Comparison of ENCODE assay signal across 8 cellular contexts in genomic region chr13:107211073-107211472, GRCh38.
DNase-seq lines count a peak whose midpoint lies in the region; ATAC-seq and TF ChIP-seq lines count a peak whose summit lies in the region.

No MANE protein-coding gene starts in this region.

- no peak for TF ChIP-seq POLR2A in suprapubic skin (IDR thresholded peaks at IDR 0.05)

- no peak overlapping the region for H3K27ac ChIP-seq in muscle layer of duodenum (ENCODE audit: low read length)
- H3K27ac ChIP-seq in suprapubic skin = no peak overlapping the region

- DNase-seq in DMS153 treated with DMSO at 0.1 percent for 48 hours (lab: John Stamatoyannopoulos, UW; ENCODE audit: unreplicated experiment) (peak; percentile 99), NCI-H460 (ENCODE audit: extremely low read depth, low read depth) (peak; percentile 98), epithelial cell of esophagus (ENCODE audit: low read depth) (peak; percentile 87), suprapubic skin (ENCODE audit: low spot score in 2 of 2) (peak; percentile 74 to 85)
- DNase-seq in activated CD4-positive, alpha-beta T cell treated with anti-CD3 and anti-CD28 coated beads, Interleukin-2, amount 50 U/mL, for 4 hours = peak; percentile 8 to 24

- no peak for TF ChIP-seq EP300 in suprapubic skin (IDR thresholded peaks at IDR 0.05)

- TF ChIP-seq CTCF in epithelial cell of esophagus (IDR thresholded peaks at IDR 0.05; ENCODE audit: insufficient read depth, low read depth, low read length, missing control alignments) (peak; percentile 98), suprapubic skin (IDR thresholded peaks at IDR 0.05) (peak; percentile 52 to 84)

- peak; percentile 88 for ATAC-seq in GM19468 (IDR thresholded peaks at IDR 0.05; ENCODE audit: extremely low read depth, unreplicated experiment)
- ATAC-seq in HG03520 (IDR thresholded peaks at IDR 0.05; ENCODE audit: unreplicated experiment) = peak; percentile 98

- H3K4me3 ChIP-seq in epithelial cell of esophagus (ENCODE audit: low read length) = no peak overlapping the region
- H3K4me3 ChIP-seq in muscle layer of duodenum (ENCODE audit: low read depth in 1 of 2, low read length in 2 of 2) = peak overlapping the region; percentile 10 to 11
- peak overlapping the region; percentile 2 for H3K4me3 ChIP-seq in suprapubic skin

- H3K36me3 ChIP-seq in muscle layer of duodenum (ENCODE audit: control insufficient read depth in 1 of 2, insufficient read depth in 2 of 2, low read length in 2 of 2) = no peaks in the 10 kb centered on the region
- no peaks in the 10 kb centered on the region for H3K36me3 ChIP-seq in suprapubic skin

- H3K9me3 ChIP-seq in muscle layer of duodenum (ENCODE audit: control insufficient read depth in 1 of 2, low read length in 2 of 2) (no peaks in the 10 kb centered on the region), suprapubic skin (no peaks in the 10 kb centered on the region)

- H3K27me3 ChIP-seq in muscle layer of duodenum (ENCODE audit: low read depth, low read length) (no peaks in the 10 kb centered on the region), suprapubic skin (no peaks in the 10 kb centered on the region)

- H3K4me1 ChIP-seq in muscle layer of duodenum (ENCODE audit: control insufficient read depth in 1 of 2, insufficient read depth in 2 of 2, low read length in 2 of 2) (peaks cover 2 to 4% of the 10 kb centered on the region in 2 donors), suprapubic skin (no peaks in the 10 kb centered on the region)

- WGBS in suprapubic skin = 10% methylated on average over 8 of the region's 8 CpGs

Comparison
In these comparisons a context has a peak if more than half of its experiments do, and no peak if none do; other contexts are left out.
1. DNase-seq: peak in every context shown above with its lines; median percentile 99 in DMS153 treated with DMSO at 0.1 percent for 48 hours; 98 in NCI-H460; 87 in epithelial cell of esophagus; 80 in suprapubic skin; 16 in activated CD4-positive, alpha-beta T cell treated with anti-CD3 and anti-CD28 coated beads, Interleukin-2, amount 50 U/mL, for 4 hours.